ENCODE assay signal across 8 cellular contexts in the genomic region with DNA sequence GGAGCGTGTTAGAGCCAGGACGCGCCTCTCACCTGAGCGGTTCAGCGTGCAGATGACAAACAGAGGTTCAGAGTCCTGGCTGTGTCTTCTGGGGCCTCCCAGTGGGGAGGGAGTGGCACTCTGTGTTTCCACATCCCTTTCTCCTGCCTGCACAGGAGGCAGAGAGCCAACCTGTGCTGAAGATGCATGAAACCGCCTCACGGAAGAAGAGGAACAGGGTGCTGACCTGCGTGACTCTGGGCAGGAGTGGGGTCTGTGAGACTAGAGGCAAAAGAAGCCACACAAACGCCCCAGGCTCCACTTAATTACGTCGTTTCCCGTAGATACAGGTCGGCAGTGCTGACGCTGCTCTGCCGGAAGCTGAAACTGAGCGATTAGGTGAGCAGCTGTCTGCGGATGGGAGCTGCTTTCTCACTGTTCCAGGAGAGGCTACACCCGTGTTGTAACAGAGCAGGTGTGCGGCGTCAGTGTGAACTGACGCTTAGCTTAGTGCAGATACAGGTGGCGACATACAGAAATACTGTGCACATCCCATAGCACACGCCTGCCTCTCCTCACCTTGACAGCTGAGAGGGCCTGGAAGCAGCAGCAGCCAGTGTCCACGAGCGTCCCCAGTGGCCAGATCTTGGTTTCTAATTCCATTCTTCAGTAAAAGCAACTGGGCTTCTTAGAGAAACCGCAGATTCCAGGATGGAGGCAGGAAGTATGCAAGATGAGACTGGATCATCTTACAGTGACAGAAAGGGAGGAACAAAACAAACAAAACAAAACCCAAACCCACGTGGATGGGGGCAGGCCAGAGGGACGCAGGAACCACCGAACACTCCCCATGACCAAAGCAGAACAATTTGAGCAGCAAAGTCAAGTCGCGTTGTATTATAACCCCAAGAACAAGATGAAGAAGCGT. TPM values are rescaled to one million over a fixed set of nuclear protein-coding genes. Genes with fewer than 3 reads are reported as not detected.
A peak's percentile ranks its signal among the peaks of the same experiment; 100 is the strongest.
DNase-seq lines count a peak whose midpoint lies in the region; ATAC-seq and TF ChIP-seq lines count a peak whose summit lies in the region.

No MANE protein-coding gene starts in this region.

- TF ChIP-seq CTCF in LNCAP (IDR thresholded peaks at IDR 0.05) (peak; percentile 49), fibroblast of mammary gland (conservative IDR thresholded peaks at IDR 0.05; ENCODE audit: control insufficient read depth, insufficient read depth, low read depth, low read length) (peak; percentile 68), prostate gland (IDR thresholded peaks at IDR 0.05) (peak; percentile 34 to 75 (median 60))

- no peak for TF ChIP-seq POLR2A in prostate gland (IDR thresholded peaks at IDR 0.05)

- no peaks in the 10 kb centered on the region for H3K27me3 ChIP-seq in prostate gland (replicated peaks; ENCODE audit: insufficient read depth)

- no peaks in the 10 kb centered on the region for H3K36me3 ChIP-seq in prostate gland

- DNase-seq in EL: peak; percentile 71
- DNase-seq in RKO (ENCODE audit: low spot score): peak; percentile 50
- peak; percentile 72 for DNase-seq in fibroblast of mammary gland (ENCODE audit: low read depth)
- DNase-seq in prostate gland (ENCODE audit: low spot score): peak; percentile 67
- DNase-seq in activated naive CD4-positive, alpha-beta T cell (lab: John Stamatoyannopoulos, UW): no peak
- no peak for DNase-seq in activated CD4-positive, alpha-beta T cell treated with anti-CD3 and anti-CD28 coated beads for 4 hours

- 27% methylated on average over 31 of the region's 32 CpGs for WGBS in prostate gland

- H3K27ac ChIP-seq in prostate gland: peak overlapping the region; percentile 66 to 75

- no peak for ATAC-seq in HG03432 (IDR thresholded peaks at IDR 0.05; ENCODE audit: unreplicated experiment)

- no peaks in the 10 kb centered on the region for H3K9me3 ChIP-seq in prostate gland

- intact Hi-C loops in prostate gland (cut with DNase I): no loop called here

- H3K4me1 ChIP-seq in prostate gland (replicated peaks): no peaks in the 10 kb centered on the region

- no peak overlapping the region for H3K4me3 ChIP-seq in fibroblast of mammary gland (ENCODE audit: control insufficient read depth, low read depth, low read length)
- peak overlapping the region in 1 of 2 donors; percentile 23 for H3K4me3 ChIP-seq in prostate gland

RNA-seq across cellular contexts. Expression of gene MCF2L, which starts 37.7 kb away (rescaled TPM):
- total RNA-seq in prostate gland: 10 to 100 TPM; 47.6 to 64.7 TPM

Comparison
In these comparisons a context has a peak if more than half of its experiments do, and no peak if none do; other contexts are left out.
1. DNase-seq: peak in EL (single experiment), RKO (single experiment), fibroblast of mammary gland (single experiment) and prostate gland (single experiment); none in activated naive CD4-positive, alpha-beta T cell (0 of 4) and activated CD4-positive, alpha-beta T cell treated with anti-CD3 and anti-CD28 coated beads for 4 hours (0 of 2).
2. Peak in every context shown above with its lines, with median percentiles within 50 percentile points of each other: CTCF ChIP-seq.